In genomic region chr20:49496526-49497216, GRCh38 we compare ENCODE assay signal across 1 cellular context.
TF ChIP-seq lines count a peak whose summit lies in the region.

No MANE protein-coding gene starts in this region.

TF ChIP-seq in GM23338, 12 proteins besides CTCF, POLR2A, EP300 and RAD21 (continued from another document):
- TF ChIP-seq, protein P1, sequence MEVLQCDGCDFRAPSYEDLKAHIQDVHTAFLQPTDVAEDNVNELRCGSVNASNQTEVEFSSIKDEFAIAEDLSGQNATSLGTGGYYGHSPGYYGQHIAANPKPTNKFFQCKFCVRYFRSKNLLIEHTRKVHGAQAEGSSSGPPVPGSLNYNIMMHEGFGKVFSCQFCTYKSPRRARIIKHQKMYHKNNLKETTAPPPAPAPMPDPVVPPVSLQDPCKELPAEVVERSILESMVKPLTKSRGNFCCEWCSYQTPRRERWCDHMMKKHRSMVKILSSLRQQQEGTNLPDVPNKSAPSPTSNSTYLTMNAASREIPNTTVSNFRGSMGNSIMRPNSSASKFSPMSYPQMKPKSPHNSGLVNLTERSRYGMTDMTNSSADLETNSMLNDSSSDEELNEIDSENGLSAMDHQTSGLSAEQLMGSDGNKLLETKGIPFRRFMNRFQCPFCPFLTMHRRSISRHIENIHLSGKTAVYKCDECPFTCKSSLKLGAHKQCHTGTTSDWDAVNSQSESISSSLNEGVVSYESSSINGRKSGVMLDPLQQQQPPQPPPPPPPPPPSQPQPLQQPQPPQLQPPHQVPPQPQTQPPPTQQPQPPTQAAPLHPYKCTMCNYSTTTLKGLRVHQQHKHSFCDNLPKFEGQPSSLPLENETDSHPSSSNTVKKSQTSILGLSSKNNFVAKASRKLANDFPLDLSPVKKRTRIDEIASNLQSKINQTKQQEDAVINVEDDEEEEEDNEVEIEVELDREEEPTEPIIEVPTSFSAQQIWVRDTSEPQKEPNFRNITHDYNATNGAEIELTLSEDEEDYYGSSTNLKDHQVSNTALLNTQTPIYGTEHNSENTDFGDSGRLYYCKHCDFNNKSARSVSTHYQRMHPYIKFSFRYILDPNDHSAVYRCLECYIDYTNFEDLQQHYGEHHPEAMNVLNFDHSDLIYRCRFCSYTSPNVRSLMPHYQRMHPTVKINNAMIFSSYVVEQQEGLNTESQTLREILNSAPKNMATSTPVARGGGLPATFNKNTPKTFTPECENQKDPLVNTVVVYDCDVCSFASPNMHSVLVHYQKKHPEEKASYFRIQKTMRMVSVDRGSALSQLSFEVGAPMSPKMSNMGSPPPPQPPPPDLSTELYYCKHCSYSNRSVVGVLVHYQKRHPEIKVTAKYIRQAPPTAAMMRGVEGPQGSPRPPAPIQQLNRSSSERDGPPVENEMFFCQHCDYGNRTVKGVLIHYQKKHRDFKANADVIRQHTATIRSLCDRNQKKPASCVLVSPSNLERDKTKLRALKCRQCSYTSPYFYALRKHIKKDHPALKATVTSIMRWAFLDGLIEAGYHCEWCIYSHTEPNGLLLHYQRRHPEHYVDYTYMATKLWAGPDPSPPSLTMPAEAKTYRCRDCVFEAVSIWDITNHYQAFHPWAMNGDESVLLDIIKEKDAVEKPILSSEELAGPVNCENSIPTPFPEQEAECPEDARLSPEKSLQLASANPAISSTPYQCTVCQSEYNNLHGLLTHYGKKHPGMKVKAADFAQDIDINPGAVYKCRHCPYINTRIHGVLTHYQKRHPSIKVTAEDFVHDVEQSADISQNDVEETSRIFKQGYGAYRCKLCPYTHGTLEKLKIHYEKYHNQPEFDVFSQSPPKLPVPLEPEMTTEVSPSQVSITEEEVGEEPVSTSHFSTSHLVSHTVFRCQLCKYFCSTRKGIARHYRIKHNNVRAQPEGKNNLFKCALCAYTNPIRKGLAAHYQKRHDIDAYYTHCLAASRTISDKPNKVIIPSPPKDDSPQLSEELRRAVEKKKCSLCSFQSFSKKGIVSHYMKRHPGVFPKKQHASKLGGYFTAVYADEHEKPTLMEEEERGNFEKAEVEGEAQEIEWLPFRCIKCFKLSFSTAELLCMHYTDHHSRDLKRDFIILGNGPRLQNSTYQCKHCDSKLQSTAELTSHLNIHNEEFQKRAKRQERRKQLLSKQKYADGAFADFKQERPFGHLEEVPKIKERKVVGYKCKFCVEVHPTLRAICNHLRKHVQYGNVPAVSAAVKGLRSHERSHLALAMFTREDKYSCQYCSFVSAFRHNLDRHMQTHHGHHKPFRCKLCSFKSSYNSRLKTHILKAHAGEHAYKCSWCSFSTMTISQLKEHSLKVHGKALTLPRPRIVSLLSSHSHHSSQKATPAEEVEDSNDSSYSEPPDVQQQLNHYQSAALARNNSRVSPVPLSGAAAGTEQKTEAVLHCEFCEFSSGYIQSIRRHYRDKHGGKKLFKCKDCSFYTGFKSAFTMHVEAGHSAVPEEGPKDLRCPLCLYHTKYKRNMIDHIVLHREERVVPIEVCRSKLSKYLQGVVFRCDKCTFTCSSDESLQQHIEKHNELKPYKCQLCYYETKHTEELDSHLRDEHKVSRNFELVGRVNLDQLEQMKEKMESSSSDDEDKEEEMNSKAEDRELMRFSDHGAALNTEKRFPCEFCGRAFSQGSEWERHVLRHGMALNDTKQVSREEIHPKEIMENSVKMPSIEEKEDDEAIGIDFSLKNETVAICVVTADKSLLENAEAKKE (CRISPR knock-in tag; IDR thresholded peaks at IDR 0.05) = no peak
- TF ChIP-seq NANOG (IDR thresholded peaks at IDR 0.05; ENCODE audit: borderline replicate concordance) (no peak), ZNF114 (CRISPR knock-in tag; IDR thresholded peaks at IDR 0.05) (no peak), STAT1 (IDR thresholded peaks at IDR 0.05; ENCODE audit: unreplicated experiment) (no peak), ZNF331 (CRISPR knock-in tag; IDR thresholded peaks at IDR 0.05; ENCODE audit: low read depth) (no peak), JUNB (IDR thresholded peaks at IDR 0.05; ENCODE audit: unreplicated experiment) (no peak)
